14 cellular contexts compared by ENCODE assay signal in the genomic region with DNA sequence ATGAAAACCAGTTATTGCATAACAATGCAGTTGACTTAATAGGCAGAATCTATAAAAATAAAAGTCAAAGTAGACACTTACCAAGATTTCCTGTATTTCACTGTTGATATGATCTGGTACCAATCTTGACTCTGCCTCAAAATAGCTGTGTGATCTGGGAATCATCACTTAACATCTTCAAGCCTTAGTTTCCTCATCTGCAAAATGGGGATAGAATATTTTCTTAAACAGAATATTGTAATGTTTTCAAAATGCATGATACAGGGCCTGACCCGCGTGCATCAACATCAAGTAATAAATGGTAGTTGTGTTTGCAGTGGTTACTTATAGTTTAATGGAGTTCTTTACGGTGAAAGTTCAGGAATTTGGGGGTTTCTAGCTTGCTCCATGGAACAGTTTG. TPM values are rescaled to one million over a fixed set of nuclear protein-coding genes. Genes with fewer than 3 reads are reported as not detected.
"Had no signal": no experiment of that assay in that cellular context is flagged by ENCODE, and none has a peak within 500 bp of the region (broad histone marks: within the 10 kb centered on the region; RNA-seq: fewer than 3 reads in every experiment).

No MANE protein-coding gene starts in this region.

RNA-seq across cellular contexts. Expression of a gene that starts 10.9 kb away (rescaled TPM):
- total RNA-seq: activated B cell treated with CpG ODN at 0.5 μM for 24 hours; activated CD4-positive, alpha-beta memory T cell treated with anti-CD3 and anti-CD28 coated beads for 36 hours; activated CD4-positive, alpha-beta memory T cell treated with anti-CD3 and anti-CD28 coated beads, Interleukin-2, amount 10 ng/mL, durations not matched to agents 7 days and 5 days; activated CD4-positive, alpha-beta T cell treated with anti-CD3 and anti-CD28 coated beads for 36 hours; activated CD4-positive, alpha-beta T cell treated with anti-CD3 and anti-CD28 coated beads, Interleukin-2, amount 10 ng/mL, durations not matched to agents 24 days and 14 days; activated CD4-positive, alpha-beta T cell treated with anti-CD3 and anti-CD28 coated beads, Interleukin-2, amount 10 ng/mL, durations not matched to agents 7 days and 5 days; activated CD8-positive, alpha-beta memory T cell treated with anti-CD3 and anti-CD28 coated beads for 36 hours; activated CD8-positive, alpha-beta memory T cell treated with anti-CD3 and anti-CD28 coated beads, Interleukin-2, amount 10 ng/mL, durations not matched to agents 7 days and 5 days; activated CD8-positive, alpha-beta T cell treated with anti-CD3 and anti-CD28 coated beads for 36 hours; activated CD8-positive, alpha-beta T cell treated with anti-CD3 and anti-CD28 coated beads, Interleukin-2, amount 10 ng/mL, durations not matched to agents 7 days and 5 days; T-helper 1 cell treated with Interleukin-12 subunit alpha and Interleukin-12 subunit beta and Interleukin-4 antibody, amounts not matched to agents 30 ng/mL and 1 ng/mL, for 36 hours; T-helper 2 cell treated with Interferon-gamma antibody and Interleukin-4, amounts not matched to agents 100 ng/mL and 5 ng/mL, for 36 hours had no signal

RNA-seq across cellular contexts. Expression of a gene that starts 26.1 kb away (rescaled TPM):
- total RNA-seq: activated B cell treated with CpG ODN at 0.5 μM for 24 hours; activated CD4-positive, alpha-beta memory T cell treated with anti-CD3 and anti-CD28 coated beads for 36 hours; activated CD4-positive, alpha-beta memory T cell treated with anti-CD3 and anti-CD28 coated beads, Interleukin-2, amount 10 ng/mL, durations not matched to agents 7 days and 5 days; activated CD4-positive, alpha-beta T cell treated with anti-CD3 and anti-CD28 coated beads for 36 hours; activated CD4-positive, alpha-beta T cell treated with anti-CD3 and anti-CD28 coated beads, Interleukin-2, amount 10 ng/mL, durations not matched to agents 24 days and 14 days; activated CD4-positive, alpha-beta T cell treated with anti-CD3 and anti-CD28 coated beads, Interleukin-2, amount 10 ng/mL, durations not matched to agents 7 days and 5 days; activated CD8-positive, alpha-beta memory T cell treated with anti-CD3 and anti-CD28 coated beads for 36 hours; activated CD8-positive, alpha-beta memory T cell treated with anti-CD3 and anti-CD28 coated beads, Interleukin-2, amount 10 ng/mL, durations not matched to agents 7 days and 5 days; activated CD8-positive, alpha-beta T cell treated with anti-CD3 and anti-CD28 coated beads for 36 hours; activated CD8-positive, alpha-beta T cell treated with anti-CD3 and anti-CD28 coated beads, Interleukin-2, amount 10 ng/mL, durations not matched to agents 7 days and 5 days; T-helper 1 cell treated with Interleukin-12 subunit alpha and Interleukin-12 subunit beta and Interleukin-4 antibody, amounts not matched to agents 30 ng/mL and 1 ng/mL, for 36 hours; T-helper 17 cell; T-helper 2 cell treated with Interferon-gamma antibody and Interleukin-4, amounts not matched to agents 100 ng/mL and 5 ng/mL, for 36 hours; WTC11 had no signal

RNA-seq across cellular contexts. Expression of a gene that starts 51.3 kb away (rescaled TPM):
- total RNA-seq: activated B cell treated with CpG ODN at 0.5 μM for 24 hours; activated CD4-positive, alpha-beta memory T cell treated with anti-CD3 and anti-CD28 coated beads for 36 hours; activated CD4-positive, alpha-beta memory T cell treated with anti-CD3 and anti-CD28 coated beads, Interleukin-2, amount 10 ng/mL, durations not matched to agents 7 days and 5 days; activated CD4-positive, alpha-beta T cell treated with anti-CD3 and anti-CD28 coated beads for 36 hours; activated CD4-positive, alpha-beta T cell treated with anti-CD3 and anti-CD28 coated beads, Interleukin-2, amount 10 ng/mL, durations not matched to agents 24 days and 14 days; activated CD4-positive, alpha-beta T cell treated with anti-CD3 and anti-CD28 coated beads, Interleukin-2, amount 10 ng/mL, durations not matched to agents 7 days and 5 days; activated CD8-positive, alpha-beta memory T cell treated with anti-CD3 and anti-CD28 coated beads for 36 hours; activated CD8-positive, alpha-beta memory T cell treated with anti-CD3 and anti-CD28 coated beads, Interleukin-2, amount 10 ng/mL, durations not matched to agents 7 days and 5 days; activated CD8-positive, alpha-beta T cell treated with anti-CD3 and anti-CD28 coated beads for 36 hours; activated CD8-positive, alpha-beta T cell treated with anti-CD3 and anti-CD28 coated beads, Interleukin-2, amount 10 ng/mL, durations not matched to agents 7 days and 5 days; T-helper 1 cell treated with Interleukin-12 subunit alpha and Interleukin-12 subunit beta and Interleukin-4 antibody, amounts not matched to agents 30 ng/mL and 1 ng/mL, for 36 hours; T-helper 17 cell; T-helper 2 cell treated with Interferon-gamma antibody and Interleukin-4, amounts not matched to agents 100 ng/mL and 5 ng/mL, for 36 hours; WTC11 had no signal
